Comparison of ENCODE assay signal across 15 cellular contexts in genomic region chr9:133881671-133882381, GRCh38.
DNase-seq lines count a peak whose midpoint lies in the region; ATAC-seq, FAIRE-seq and TF ChIP-seq lines count a peak whose summit lies in the region.
"Had no signal": no experiment of that assay in that cellular context is flagged by ENCODE, and none has a peak within 500 bp of the region (broad histone marks: within the 10 kb centered on the region; RNA-seq: fewer than 3 reads in every experiment).

No MANE protein-coding gene starts in this region.

- intact Hi-C loops in lower lobe of right lung (cut with DNase I) = no loop called here

- H3K27me3 Mint-ChIP-seq in astrocyte (ENCODE audit: low read depth, unreplicated experiment) = no peaks in the 10 kb centered on the region

- no peak overlapping the region for H2AFZ ChIP-seq in astrocyte (ENCODE audit: low read depth, low read length)

- H3K9ac ChIP-seq in BLaER1 (no peak overlapping the region), astrocyte (ENCODE audit: low read length) (peak overlapping the region; percentile 46)

- H3K4me1 ChIP-seq in BLaER1 (peaks cover 73% of the 10 kb centered on the region), astrocyte (ENCODE audit: insufficient read depth, low read length) (peaks cover 19% of the 10 kb centered on the region), lower lobe of right lung (peaks cover 12% of the 10 kb centered on the region)
- H3K4me1 ChIP-seq: gastrocnemius medialis, left lung had no signal

- no peak overlapping the region for H3K4me3 Mint-ChIP-seq in astrocyte (ENCODE audit: unreplicated experiment)

- DNase-seq in NCI-H1092 (lab: John Stamatoyannopoulos, UW) = peak; percentile 61
- peak; percentile 6 for DNase-seq in astrocyte (ENCODE audit: low read depth)
- DNase-seq in lower lobe of right lung = no peak
- DNase-seq in A172 (ENCODE audit: low spot score) = no peak
- DNase-seq: activated CD4-positive, alpha-beta T cell treated with anti-CD3 and anti-CD28 coated beads, Interleukin-2, amount 50 U/mL, for 4 hours; activated effector memory CD4-positive, alpha-beta T cell treated with anti-CD3 and anti-CD28 coated beads, Interleukin-2, amount 50 U/mL, for 16 hours; gastrocnemius medialis; left lung; NCI-H226; tibial artery had no signal

- H3K4me2 ChIP-seq in BLaER1 (no peak overlapping the region), astrocyte (ENCODE audit: low read length) (no peak overlapping the region)

- no peaks in the 10 kb centered on the region for H3K9me3 ChIP-seq in BLaER1
- H3K9me3 ChIP-seq in astrocyte (ENCODE audit: insufficient read depth, low read depth, low read length) = no peaks in the 10 kb centered on the region
- no peaks in the 10 kb centered on the region for H3K9me3 ChIP-seq in lower lobe of right lung
- H3K9me3 ChIP-seq: gastrocnemius medialis, left lung, tibial artery had no signal

- no peak for TF ChIP-seq CTCF in astrocyte (IDR thresholded peaks at IDR 0.05; ENCODE audit: insufficient read depth, low read depth, low read length)
- no peak for TF ChIP-seq CTCF in lower lobe of right lung (IDR thresholded peaks at IDR 0.05)

- H3K36me3 ChIP-seq in BLaER1 (no peaks in the 10 kb centered on the region; the same call in none of the 2 replicates), astrocyte (ENCODE audit: insufficient read depth, low read length) (no peaks in the 10 kb centered on the region), lower lobe of right lung (no peaks in the 10 kb centered on the region)
- H3K36me3 ChIP-seq: gastrocnemius medialis, left lung, tibial artery had no signal

- peaks cover 40% of the 10 kb centered on the region for H3K4me1 Mint-ChIP-seq in astrocyte (ENCODE audit: low read depth, unreplicated experiment)

- peaks cover 100% of the 10 kb centered on the region for H4K20me1 ChIP-seq in BLaER1
- H4K20me1 ChIP-seq in astrocyte (ENCODE audit: insufficient read depth, low read length) = peaks cover 47% of the 10 kb centered on the region

- H3K9me3 Mint-ChIP-seq in astrocyte (ENCODE audit: unreplicated experiment) = no peaks in the 10 kb centered on the region

- ATAC-seq in lower lobe of right lung (peak; percentile 4 to 9), GM18498 (IDR thresholded peaks at IDR 0.05; ENCODE audit: unreplicated experiment) (no peak), GM18502 (IDR thresholded peaks at IDR 0.05; ENCODE audit: poor library complexity, unreplicated experiment) (no peak), GM18511 (IDR thresholded peaks at IDR 0.05; ENCODE audit: unreplicated experiment) (no peak)
- ATAC-seq: gastrocnemius medialis, left lung had no signal

- H3K4me3 ChIP-seq in BLaER1 = no peak overlapping the region
- H3K4me3 ChIP-seq in astrocyte (ENCODE audit: insufficient read depth, low read depth, low read length) = no peak overlapping the region
- H3K4me3 ChIP-seq in lower lobe of right lung = no peak overlapping the region
- H3K4me3 ChIP-seq: gastrocnemius medialis, left lung, SK-N-MC, tibial artery had no signal

- peak overlapping the region; percentile 89 for H3K27ac Mint-ChIP-seq in astrocyte (ENCODE audit: unreplicated experiment)

- H3K36me3 Mint-ChIP-seq in astrocyte (ENCODE audit: low read depth, unreplicated experiment) = peaks cover 12% of the 10 kb centered on the region

- H3K79me2 ChIP-seq in astrocyte (ENCODE audit: insufficient read depth, low read length) = peaks cover 99% of the 10 kb centered on the region

- FAIRE-seq in astrocyte (lab: Jason Lieb, UNC) = no peak

- H3K27ac ChIP-seq in BLaER1 (0 out of 2 replicates have a peak overlapping the region, but pooled peaks have one; percentile 41), astrocyte (ENCODE audit: low read depth, low read length) (peak overlapping the region; percentile 42), lower lobe of right lung (no peak overlapping the region)
- H3K27ac ChIP-seq: gastrocnemius medialis, left lung, SK-N-MC, tibial artery had no signal

- H3K27me3 ChIP-seq in BLaER1 = no peaks in the 10 kb centered on the region
- H3K27me3 ChIP-seq in astrocyte (ENCODE audit: insufficient read depth, low read length) = no peaks in the 10 kb centered on the region
- no peaks in the 10 kb centered on the region for H3K27me3 ChIP-seq in lower lobe of right lung (ENCODE audit: low read depth)
- H3K27me3 ChIP-seq: gastrocnemius medialis, left lung, tibial artery had no signal

Comparison
In these comparisons a context has a peak if more than half of its experiments do, and no peak if none do; other contexts are left out.
1. DNase-seq: peak in NCI-H1092 (single experiment) and astrocyte (single experiment); none in lower lobe of right lung (single experiment) and A172 (single experiment).
2. ATAC-seq: peak in lower lobe of right lung (2 of 2); none in GM18498 (single experiment), GM18502 (single experiment) and GM18511 (single experiment).